1 cellular context compared by ENCODE assay signal in the genomic region with DNA sequence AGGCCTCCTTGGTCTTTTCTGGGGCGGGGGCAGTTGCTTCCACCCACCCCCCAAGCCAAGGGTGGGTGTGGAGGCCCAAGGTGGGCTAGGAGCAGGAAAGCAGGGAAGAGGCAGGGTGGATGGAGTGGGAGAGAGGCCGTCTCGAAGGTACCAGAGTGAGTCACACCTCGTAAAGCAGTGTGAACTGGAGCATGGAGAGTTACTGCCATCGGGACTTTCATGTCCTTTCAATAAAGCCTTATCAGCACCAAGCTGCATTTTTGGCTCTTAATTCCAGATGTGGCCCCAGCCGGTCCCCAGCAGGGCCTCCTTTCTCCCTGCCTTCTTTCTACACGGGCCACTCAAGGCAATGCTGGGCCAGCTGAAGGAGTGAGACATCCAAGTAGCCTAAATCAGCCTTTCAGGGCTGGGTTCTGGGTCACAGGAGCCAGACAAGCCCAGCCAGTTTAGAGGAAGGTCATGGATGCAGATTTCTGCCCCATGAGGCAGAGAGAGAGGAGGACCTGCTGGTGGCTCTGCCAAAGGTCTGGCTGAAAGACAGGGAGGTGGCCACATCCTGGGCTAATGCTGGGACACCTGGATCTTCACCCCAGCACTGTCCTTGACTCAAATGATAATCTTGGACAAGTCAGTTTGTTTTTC.
TF ChIP-seq lines count a peak whose summit lies in the region.

No MANE protein-coding gene starts in this region.

TF ChIP-seq in GM23338, 12 proteins besides CTCF, POLR2A, EP300 and RAD21 (continued from another document):
- TF ChIP-seq, protein P1, sequence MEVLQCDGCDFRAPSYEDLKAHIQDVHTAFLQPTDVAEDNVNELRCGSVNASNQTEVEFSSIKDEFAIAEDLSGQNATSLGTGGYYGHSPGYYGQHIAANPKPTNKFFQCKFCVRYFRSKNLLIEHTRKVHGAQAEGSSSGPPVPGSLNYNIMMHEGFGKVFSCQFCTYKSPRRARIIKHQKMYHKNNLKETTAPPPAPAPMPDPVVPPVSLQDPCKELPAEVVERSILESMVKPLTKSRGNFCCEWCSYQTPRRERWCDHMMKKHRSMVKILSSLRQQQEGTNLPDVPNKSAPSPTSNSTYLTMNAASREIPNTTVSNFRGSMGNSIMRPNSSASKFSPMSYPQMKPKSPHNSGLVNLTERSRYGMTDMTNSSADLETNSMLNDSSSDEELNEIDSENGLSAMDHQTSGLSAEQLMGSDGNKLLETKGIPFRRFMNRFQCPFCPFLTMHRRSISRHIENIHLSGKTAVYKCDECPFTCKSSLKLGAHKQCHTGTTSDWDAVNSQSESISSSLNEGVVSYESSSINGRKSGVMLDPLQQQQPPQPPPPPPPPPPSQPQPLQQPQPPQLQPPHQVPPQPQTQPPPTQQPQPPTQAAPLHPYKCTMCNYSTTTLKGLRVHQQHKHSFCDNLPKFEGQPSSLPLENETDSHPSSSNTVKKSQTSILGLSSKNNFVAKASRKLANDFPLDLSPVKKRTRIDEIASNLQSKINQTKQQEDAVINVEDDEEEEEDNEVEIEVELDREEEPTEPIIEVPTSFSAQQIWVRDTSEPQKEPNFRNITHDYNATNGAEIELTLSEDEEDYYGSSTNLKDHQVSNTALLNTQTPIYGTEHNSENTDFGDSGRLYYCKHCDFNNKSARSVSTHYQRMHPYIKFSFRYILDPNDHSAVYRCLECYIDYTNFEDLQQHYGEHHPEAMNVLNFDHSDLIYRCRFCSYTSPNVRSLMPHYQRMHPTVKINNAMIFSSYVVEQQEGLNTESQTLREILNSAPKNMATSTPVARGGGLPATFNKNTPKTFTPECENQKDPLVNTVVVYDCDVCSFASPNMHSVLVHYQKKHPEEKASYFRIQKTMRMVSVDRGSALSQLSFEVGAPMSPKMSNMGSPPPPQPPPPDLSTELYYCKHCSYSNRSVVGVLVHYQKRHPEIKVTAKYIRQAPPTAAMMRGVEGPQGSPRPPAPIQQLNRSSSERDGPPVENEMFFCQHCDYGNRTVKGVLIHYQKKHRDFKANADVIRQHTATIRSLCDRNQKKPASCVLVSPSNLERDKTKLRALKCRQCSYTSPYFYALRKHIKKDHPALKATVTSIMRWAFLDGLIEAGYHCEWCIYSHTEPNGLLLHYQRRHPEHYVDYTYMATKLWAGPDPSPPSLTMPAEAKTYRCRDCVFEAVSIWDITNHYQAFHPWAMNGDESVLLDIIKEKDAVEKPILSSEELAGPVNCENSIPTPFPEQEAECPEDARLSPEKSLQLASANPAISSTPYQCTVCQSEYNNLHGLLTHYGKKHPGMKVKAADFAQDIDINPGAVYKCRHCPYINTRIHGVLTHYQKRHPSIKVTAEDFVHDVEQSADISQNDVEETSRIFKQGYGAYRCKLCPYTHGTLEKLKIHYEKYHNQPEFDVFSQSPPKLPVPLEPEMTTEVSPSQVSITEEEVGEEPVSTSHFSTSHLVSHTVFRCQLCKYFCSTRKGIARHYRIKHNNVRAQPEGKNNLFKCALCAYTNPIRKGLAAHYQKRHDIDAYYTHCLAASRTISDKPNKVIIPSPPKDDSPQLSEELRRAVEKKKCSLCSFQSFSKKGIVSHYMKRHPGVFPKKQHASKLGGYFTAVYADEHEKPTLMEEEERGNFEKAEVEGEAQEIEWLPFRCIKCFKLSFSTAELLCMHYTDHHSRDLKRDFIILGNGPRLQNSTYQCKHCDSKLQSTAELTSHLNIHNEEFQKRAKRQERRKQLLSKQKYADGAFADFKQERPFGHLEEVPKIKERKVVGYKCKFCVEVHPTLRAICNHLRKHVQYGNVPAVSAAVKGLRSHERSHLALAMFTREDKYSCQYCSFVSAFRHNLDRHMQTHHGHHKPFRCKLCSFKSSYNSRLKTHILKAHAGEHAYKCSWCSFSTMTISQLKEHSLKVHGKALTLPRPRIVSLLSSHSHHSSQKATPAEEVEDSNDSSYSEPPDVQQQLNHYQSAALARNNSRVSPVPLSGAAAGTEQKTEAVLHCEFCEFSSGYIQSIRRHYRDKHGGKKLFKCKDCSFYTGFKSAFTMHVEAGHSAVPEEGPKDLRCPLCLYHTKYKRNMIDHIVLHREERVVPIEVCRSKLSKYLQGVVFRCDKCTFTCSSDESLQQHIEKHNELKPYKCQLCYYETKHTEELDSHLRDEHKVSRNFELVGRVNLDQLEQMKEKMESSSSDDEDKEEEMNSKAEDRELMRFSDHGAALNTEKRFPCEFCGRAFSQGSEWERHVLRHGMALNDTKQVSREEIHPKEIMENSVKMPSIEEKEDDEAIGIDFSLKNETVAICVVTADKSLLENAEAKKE (CRISPR knock-in tag; IDR thresholded peaks at IDR 0.05): no peak
- TF ChIP-seq STAT1 (IDR thresholded peaks at IDR 0.05; ENCODE audit: unreplicated experiment) (no peak), EZH2 (IDR thresholded peaks at IDR 0.05; ENCODE audit: low read depth, unreplicated experiment) (no peak), JUNB (IDR thresholded peaks at IDR 0.05; ENCODE audit: unreplicated experiment) (no peak), ZNF331 (CRISPR knock-in tag; IDR thresholded peaks at IDR 0.05; ENCODE audit: low read depth) (no peak), POLR2AphosphoS5 (IDR thresholded peaks at IDR 0.05; ENCODE audit: low read depth) (no peak)
- TF ChIP-seq, protein P2, sequence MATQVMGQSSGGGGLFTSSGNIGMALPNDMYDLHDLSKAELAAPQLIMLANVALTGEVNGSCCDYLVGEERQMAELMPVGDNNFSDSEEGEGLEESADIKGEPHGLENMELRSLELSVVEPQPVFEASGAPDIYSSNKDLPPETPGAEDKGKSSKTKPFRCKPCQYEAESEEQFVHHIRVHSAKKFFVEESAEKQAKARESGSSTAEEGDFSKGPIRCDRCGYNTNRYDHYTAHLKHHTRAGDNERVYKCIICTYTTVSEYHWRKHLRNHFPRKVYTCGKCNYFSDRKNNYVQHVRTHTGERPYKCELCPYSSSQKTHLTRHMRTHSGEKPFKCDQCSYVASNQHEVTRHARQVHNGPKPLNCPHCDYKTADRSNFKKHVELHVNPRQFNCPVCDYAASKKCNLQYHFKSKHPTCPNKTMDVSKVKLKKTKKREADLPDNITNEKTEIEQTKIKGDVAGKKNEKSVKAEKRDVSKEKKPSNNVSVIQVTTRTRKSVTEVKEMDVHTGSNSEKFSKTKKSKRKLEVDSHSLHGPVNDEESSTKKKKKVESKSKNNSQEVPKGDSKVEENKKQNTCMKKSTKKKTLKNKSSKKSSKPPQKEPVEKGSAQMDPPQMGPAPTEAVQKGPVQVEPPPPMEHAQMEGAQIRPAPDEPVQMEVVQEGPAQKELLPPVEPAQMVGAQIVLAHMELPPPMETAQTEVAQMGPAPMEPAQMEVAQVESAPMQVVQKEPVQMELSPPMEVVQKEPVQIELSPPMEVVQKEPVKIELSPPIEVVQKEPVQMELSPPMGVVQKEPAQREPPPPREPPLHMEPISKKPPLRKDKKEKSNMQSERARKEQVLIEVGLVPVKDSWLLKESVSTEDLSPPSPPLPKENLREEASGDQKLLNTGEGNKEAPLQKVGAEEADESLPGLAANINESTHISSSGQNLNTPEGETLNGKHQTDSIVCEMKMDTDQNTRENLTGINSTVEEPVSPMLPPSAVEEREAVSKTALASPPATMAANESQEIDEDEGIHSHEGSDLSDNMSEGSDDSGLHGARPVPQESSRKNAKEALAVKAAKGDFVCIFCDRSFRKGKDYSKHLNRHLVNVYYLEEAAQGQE (IDR thresholded peaks at IDR 0.05; ENCODE audit: unreplicated experiment): no peak
